In the genomic region with DNA sequence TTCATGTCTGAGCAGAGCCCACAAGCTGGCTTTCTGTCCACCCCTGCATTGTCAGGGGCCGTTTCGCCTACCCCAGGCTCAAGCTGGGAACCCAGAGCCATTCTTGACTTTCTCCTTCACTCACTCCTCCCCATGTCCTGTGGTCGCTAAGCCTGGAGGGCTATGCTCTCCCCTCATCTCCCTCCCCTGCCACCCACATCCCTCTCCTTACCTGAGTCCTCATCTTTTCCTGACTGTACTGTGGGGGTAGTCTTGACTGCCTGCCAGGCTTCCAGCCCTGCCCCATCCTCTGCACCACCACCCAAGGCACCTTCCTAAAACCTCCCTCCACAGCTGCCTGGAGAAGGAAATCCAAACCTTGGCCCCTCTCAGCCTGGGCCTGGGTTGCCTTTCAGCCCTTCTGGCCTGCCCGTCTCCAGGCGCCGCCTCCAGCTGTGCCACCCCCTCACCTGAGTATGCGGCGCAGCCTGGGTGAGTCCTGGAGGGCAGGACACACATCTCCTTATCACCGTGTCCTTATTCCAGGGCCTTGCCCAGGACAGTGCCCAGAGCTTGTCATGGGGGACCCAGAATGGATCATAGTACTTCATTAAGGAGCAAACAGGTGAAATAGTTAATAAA, we compare ENCODE assay signal across 18 cellular contexts. TPM values are rescaled to one million over a fixed set of nuclear protein-coding genes. Genes with fewer than 3 reads are reported as not detected.
A peak's percentile ranks its signal among the peaks of the same experiment; 100 is the strongest.
DNase-seq lines count a peak whose midpoint lies in the region; ATAC-seq and TF ChIP-seq lines count a peak whose summit lies in the region.
"Had no signal": no experiment of that assay in that cellular context is flagged by ENCODE, and none has a peak within 500 bp of the region (broad histone marks: within the 10 kb centered on the region; RNA-seq: fewer than 3 reads in every experiment).

No MANE protein-coding gene starts in this region.

- H3K27me3 Mint-ChIP-seq in activated CD8-positive, alpha-beta T cell treated with anti-CD3 and anti-CD28 coated beads, Interleukin-2, amount 10 ng/mL, durations not matched to agents 7 days and 5 days (ENCODE audit: low read depth): no peaks in the 10 kb centered on the region
- H3K27me3 Mint-ChIP-seq in activated CD8-positive, alpha-beta T cell treated with anti-CD3 and anti-CD28 coated beads for 36 hours: no peaks in the 10 kb centered on the region
- H3K27me3 Mint-ChIP-seq in WTC11 (ENCODE audit: low read depth) (no peaks in the 10 kb centered on the region), glutamatergic neuron (ENCODE audit: unreplicated experiment) (peaks cover 6% of the 10 kb centered on the region)
- H3K27me3 Mint-ChIP-seq: B cell; CD4-positive, CD25-positive, alpha-beta regulatory T cell had no signal

- H3K27ac Mint-ChIP-seq in activated CD8-positive, alpha-beta T cell treated with anti-CD3 and anti-CD28 coated beads, Interleukin-2, amount 10 ng/mL, durations not matched to agents 7 days and 5 days: peak overlapping the region; percentile 20
- no peak overlapping the region for H3K27ac Mint-ChIP-seq in activated CD8-positive, alpha-beta T cell treated with anti-CD3 and anti-CD28 coated beads for 36 hours
- peak overlapping the region; percentile 14 for H3K27ac Mint-ChIP-seq in WTC11
- H3K27ac Mint-ChIP-seq in glutamatergic neuron (ENCODE audit: unreplicated experiment): peak overlapping the region; percentile 18
- H3K27ac Mint-ChIP-seq: B cell had no signal

- H3K4me1 Mint-ChIP-seq in activated CD8-positive, alpha-beta T cell treated with anti-CD3 and anti-CD28 coated beads, Interleukin-2, amount 10 ng/mL, durations not matched to agents 7 days and 5 days (ENCODE audit: low read depth): peaks cover 6% of the 10 kb centered on the region
- H3K4me1 Mint-ChIP-seq in activated CD8-positive, alpha-beta T cell treated with anti-CD3 and anti-CD28 coated beads for 36 hours (ENCODE audit: low read depth): no peaks in the 10 kb centered on the region
- H3K4me1 Mint-ChIP-seq in WTC11 (no peaks in the 10 kb centered on the region; the same call in 1 of the 2 replicates), glutamatergic neuron (ENCODE audit: low read depth, unreplicated experiment) (peaks cover 2% of the 10 kb centered on the region)

- DNase-seq in activated CD8-positive, alpha-beta T cell treated with anti-CD3 and anti-CD28 coated beads, Interleukin-2, amount 10 ng/mL, durations not matched to agents 7 days and 5 days: no peak
- DNase-seq in activated CD8-positive, alpha-beta T cell treated with anti-CD3 and anti-CD28 coated beads for 36 hours: no peak
- DNase-seq in WTC11 (ENCODE audit: low spot score) (no peak), glutamatergic neuron (no peak), upper lobe of right lung (no peak)
- DNase-seq: CD4-positive, CD25-positive, alpha-beta regulatory T cell; COR-L47; GF-D8; KBM-7; NCI-H1105 treated with DMSO at 0.1 percent for 48 hours; NCI-H1694; NCI-H510A; NCI-H748 treated with DMSO at 0.1 percent for 48 hours; OCI-M1; SJCRH30 had no signal

- ATAC-seq in activated CD8-positive, alpha-beta T cell treated with anti-CD3 and anti-CD28 coated beads, Interleukin-2, amount 10 ng/mL, durations not matched to agents 7 days and 5 days: peak; percentile 36
- ATAC-seq in activated CD8-positive, alpha-beta T cell treated with anti-CD3 and anti-CD28 coated beads for 36 hours: no peak
- ATAC-seq in WTC11 (no peak), upper lobe of right lung (peak; percentile 50), GM18868 (IDR thresholded peaks at IDR 0.05; ENCODE audit: unreplicated experiment) (no peak), GM18907 (IDR thresholded peaks at IDR 0.05; ENCODE audit: unreplicated experiment) (no peak)

- H3K9me3 ChIP-seq in upper lobe of right lung: no peaks in the 10 kb centered on the region
- H3K9me3 ChIP-seq: SJCRH30 had no signal

- POLR2A ChIA-PET in activated CD8-positive, alpha-beta T cell treated with anti-CD3 and anti-CD28 coated beads, Interleukin-2, amount 10 ng/mL, durations not matched to agents 7 days and 5 days (lab: Charles Lee): interaction anchor here (1.3 kb wide), 1 partner anchor 29 kb away, joined by 3 read pairs; a partner anchor contains a TSS
- POLR2A ChIA-PET in activated CD8-positive, alpha-beta T cell treated with anti-CD3 and anti-CD28 coated beads for 36 hours (lab: Charles Lee): no interaction called here
- POLR2A ChIA-PET in WTC11 (lab: Charles Lee): no interaction called here

- no peak overlapping the region for H3K4me3 Mint-ChIP-seq in activated CD8-positive, alpha-beta T cell treated with anti-CD3 and anti-CD28 coated beads, Interleukin-2, amount 10 ng/mL, durations not matched to agents 7 days and 5 days
- H3K4me3 Mint-ChIP-seq in activated CD8-positive, alpha-beta T cell treated with anti-CD3 and anti-CD28 coated beads for 36 hours: no peak overlapping the region
- H3K4me3 Mint-ChIP-seq in WTC11: no peak overlapping the region
- no peak overlapping the region for H3K4me3 Mint-ChIP-seq in glutamatergic neuron (ENCODE audit: unreplicated experiment)
- H3K4me3 Mint-ChIP-seq: B cell; CD4-positive, CD25-positive, alpha-beta regulatory T cell had no signal

- CTCF ChIA-PET in activated CD8-positive, alpha-beta T cell treated with anti-CD3 and anti-CD28 coated beads, Interleukin-2, amount 10 ng/mL, durations not matched to agents 7 days and 5 days (lab: Charles Lee): interaction anchor here (0.6 kb wide), 1 partner anchor 186 kb away, joined by 3 read pairs; no protein-coding TSS in a partner anchor
- CTCF ChIA-PET in activated CD8-positive, alpha-beta T cell treated with anti-CD3 and anti-CD28 coated beads for 36 hours (lab: Charles Lee): interaction anchor here (1.2 to 1.5 kb wide), 2 partner anchors 104 to 238 kb away, joined by 4 to 5 read pairs; no protein-coding TSS in a partner anchor
- CTCF ChIA-PET in WTC11 (lab: Charles Lee): no interaction called here

- peaks cover 33% of the 10 kb centered on the region for H3K36me3 ChIP-seq in upper lobe of right lung
- H3K36me3 ChIP-seq: SJCRH30 had no signal

- TF ChIP-seq CTCF in activated CD8-positive, alpha-beta T cell treated with anti-CD3 and anti-CD28 coated beads for 36 hours (IDR thresholded peaks at IDR 0.05): no peak
- no peak for TF ChIP-seq CTCF in WTC11 (IDR thresholded peaks at IDR 0.05)
- TF ChIP-seq CTCF in glutamatergic neuron (IDR thresholded peaks at IDR 0.05; ENCODE audit: partially characterized antibody, unreplicated experiment): no peak
- no peak for TF ChIP-seq CTCF in upper lobe of right lung (IDR thresholded peaks at IDR 0.05)

- H3K27ac ChIP-seq in upper lobe of right lung: no peak overlapping the region
- H3K27ac ChIP-seq: SJCRH30 had no signal

- no peaks in the 10 kb centered on the region for H3K9me3 Mint-ChIP-seq in activated CD8-positive, alpha-beta T cell treated with anti-CD3 and anti-CD28 coated beads, Interleukin-2, amount 10 ng/mL, durations not matched to agents 7 days and 5 days (ENCODE audit: insufficient read depth)
- no peaks in the 10 kb centered on the region for H3K9me3 Mint-ChIP-seq in activated CD8-positive, alpha-beta T cell treated with anti-CD3 and anti-CD28 coated beads for 36 hours
- H3K9me3 Mint-ChIP-seq in WTC11 (no peaks in the 10 kb centered on the region), glutamatergic neuron (ENCODE audit: unreplicated experiment) (no peaks in the 10 kb centered on the region)
- H3K9me3 Mint-ChIP-seq: CD4-positive, CD25-positive, alpha-beta regulatory T cell had no signal

- no peaks in the 10 kb centered on the region for H3K27me3 ChIP-seq in upper lobe of right lung
- H3K27me3 ChIP-seq: SJCRH30 had no signal

- H3K36me3 Mint-ChIP-seq in activated CD8-positive, alpha-beta T cell treated with anti-CD3 and anti-CD28 coated beads, Interleukin-2, amount 10 ng/mL, durations not matched to agents 7 days and 5 days (ENCODE audit: low read depth): peaks cover 29% of the 10 kb centered on the region
- peaks cover 24% of the 10 kb centered on the region for H3K36me3 Mint-ChIP-seq in activated CD8-positive, alpha-beta T cell treated with anti-CD3 and anti-CD28 coated beads for 36 hours (ENCODE audit: low read depth)
- peaks cover 35% of the 10 kb centered on the region for H3K36me3 Mint-ChIP-seq in WTC11
- no peaks in the 10 kb centered on the region for H3K36me3 Mint-ChIP-seq in glutamatergic neuron (ENCODE audit: unreplicated experiment)

- H3K4me3 ChIP-seq in upper lobe of right lung: no peak overlapping the region
- H3K4me3 ChIP-seq: SJCRH30 had no signal

- H3K4me1 ChIP-seq in upper lobe of right lung: no peaks in the 10 kb centered on the region
- H3K4me1 ChIP-seq: SJCRH30 had no signal

- intact Hi-C loops in activated CD8-positive, alpha-beta T cell treated with anti-CD3 and anti-CD28 coated beads for 36 hours (cut with micrococcal nuclease): no loop called here
- intact Hi-C loops in upper lobe of right lung (cut with DNase I): no loop called here

RNA-seq across cellular contexts. Expression of a gene that starts 14.4 kb away (rescaled TPM):
- 10 to 100 TPM; 18.1 to 18.4 TPM for total RNA-seq in activated CD8-positive, alpha-beta T cell treated with anti-CD3 and anti-CD28 coated beads, Interleukin-2, amount 10 ng/mL, durations not matched to agents 7 days and 5 days
- 10 to 100 TPM; 16.7 to 18.6 TPM for total RNA-seq in activated CD8-positive, alpha-beta T cell treated with anti-CD3 and anti-CD28 coated beads for 36 hours
- total RNA-seq in WTC11 (2021) (15.1 to 16.6 TPM (median 15.2 TPM) in 3 replicates), glutamatergic neuron (ENCODE audit: unreplicated experiment) (13.6 TPM), upper lobe of right lung (10.1 TPM)

RNA-seq across cellular contexts. Expression of a gene that starts 28.8 kb away (rescaled TPM):
- total RNA-seq in activated CD8-positive, alpha-beta T cell treated with anti-CD3 and anti-CD28 coated beads, Interleukin-2, amount 10 ng/mL, durations not matched to agents 7 days and 5 days: 10 to 100 TPM; 31.1 to 33.4 TPM
- 10 to 100 TPM; 47.8 to 52.2 TPM for total RNA-seq in activated CD8-positive, alpha-beta T cell treated with anti-CD3 and anti-CD28 coated beads for 36 hours
- 38.3 to 43.8 TPM (median 39.5 TPM) in 3 replicates for total RNA-seq in WTC11 (2021)
- 25.9 TPM for total RNA-seq in glutamatergic neuron (ENCODE audit: unreplicated experiment)
- total RNA-seq in upper lobe of right lung: 34.4 TPM

RNA-seq across cellular contexts. Expression of a gene that starts 28.8 kb away (rescaled TPM):
- total RNA-seq in activated CD8-positive, alpha-beta T cell treated with anti-CD3 and anti-CD28 coated beads, Interleukin-2, amount 10 ng/mL, durations not matched to agents 7 days and 5 days: 1 to 10 TPM; 8.0 to 9.4 TPM
- total RNA-seq in activated CD8-positive, alpha-beta T cell treated with anti-CD3 and anti-CD28 coated beads for 36 hours: 1 to 10 TPM; 4.7 to 5.0 TPM
- 19.8 to 25.0 TPM (median 21.3 TPM) in 3 replicates for total RNA-seq in WTC11 (2021)
- total RNA-seq in glutamatergic neuron (ENCODE audit: unreplicated experiment): 24.5 TPM
- 21.4 TPM for total RNA-seq in upper lobe of right lung

RNA-seq across cellular contexts. Expression of a gene that starts 28.9 kb away (rescaled TPM):
- total RNA-seq in activated CD8-positive, alpha-beta T cell treated with anti-CD3 and anti-CD28 coated beads, Interleukin-2, amount 10 ng/mL, durations not matched to agents 7 days and 5 days: 1 to 10 TPM; 3.3 to 4.1 TPM
- 1 to 10 TPM; 6.2 to 6.6 TPM for total RNA-seq in activated CD8-positive, alpha-beta T cell treated with anti-CD3 and anti-CD28 coated beads for 36 hours
- 2.0 to 2.7 TPM (median 2.6 TPM) in 3 replicates for total RNA-seq in WTC11 (2021)
- total RNA-seq in glutamatergic neuron (ENCODE audit: unreplicated experiment): 6.5 TPM
- 6.3 TPM for total RNA-seq in upper lobe of right lung

Comparison
In these comparisons a context has a peak if more than half of its experiments do, and no peak if none do; other contexts are left out.
1. ATAC-seq: peak in activated CD8-positive, alpha-beta T cell treated with anti-CD3 and anti-CD28 coated beads, Interleukin-2, amount 10 ng/mL, durations not matched to agents 7 days and 5 days (single experiment) and upper lobe of right lung (single experiment); none in activated CD8-positive, alpha-beta T cell treated with anti-CD3 and anti-CD28 coated beads for 36 hours (single experiment), WTC11 (single experiment), GM18868 (single experiment) and GM18907 (single experiment).